Comparison of ENCODE assay signal across 15 cellular contexts in genomic region chr1:204572923-204573562, GRCh38.
"Had no signal": no experiment of that assay in that cellular context is flagged by ENCODE, and none has a peak within 500 bp of the region (broad histone marks: within the 10 kb centered on the region; RNA-seq: fewer than 3 reads in every experiment).

No MANE protein-coding gene starts in this region.

- H3K4me1 ChIP-seq: parathyroid adenoma had no signal

- ATAC-seq: gastroesophageal sphincter had no signal

- H3K36me3 ChIP-seq: uterus had no signal

- FAIRE-seq: keratinocyte had no signal

- H3K27me3 ChIP-seq: gastroesophageal sphincter, left lung, uterus had no signal

- H3K27me3 Mint-ChIP-seq: activated naive CD8-positive, alpha-beta T cell; naive B cell had no signal

- H3K27ac ChIP-seq: gastroesophageal sphincter, left lung, parathyroid adenoma, uterus had no signal

- H3K4me3 Mint-ChIP-seq: activated naive CD8-positive, alpha-beta T cell; brain; naive B cell had no signal

- DNase-seq: activated CD4-positive, alpha-beta T cell treated with anti-CD3 and anti-CD28 coated beads, Interleukin-2, amount 50 U/mL, for 48 hours; activated CD4-positive, CD25-positive, alpha-beta regulatory T cell treated with anti-CD3 and anti-CD28 coated beads, Interleukin-2, amount 50 U/mL, for 72 hours; amniotic stem cell; cortex of kidney; effector CD8-positive, alpha-beta T cell; left lung; naive B cell; stimulated activated CD4-positive, alpha-beta T cell treated with anti-CD3 and anti-CD28 coated beads, Interleukin-1b, Interleukin-23, amount 100 ng/mL, for 48 hours; T1000; uterus had no signal

- H3K9me3 ChIP-seq: gastroesophageal sphincter, left lung, uterus had no signal

- H3K4me3 ChIP-seq: gastroesophageal sphincter, left lung, uterus had no signal

- H3K9me3 Mint-ChIP-seq: naive B cell had no signal

- H3K27ac Mint-ChIP-seq: activated naive CD8-positive, alpha-beta T cell had no signal
